Comparison of ENCODE assay signal across 17 cellular contexts in the genomic region with DNA sequence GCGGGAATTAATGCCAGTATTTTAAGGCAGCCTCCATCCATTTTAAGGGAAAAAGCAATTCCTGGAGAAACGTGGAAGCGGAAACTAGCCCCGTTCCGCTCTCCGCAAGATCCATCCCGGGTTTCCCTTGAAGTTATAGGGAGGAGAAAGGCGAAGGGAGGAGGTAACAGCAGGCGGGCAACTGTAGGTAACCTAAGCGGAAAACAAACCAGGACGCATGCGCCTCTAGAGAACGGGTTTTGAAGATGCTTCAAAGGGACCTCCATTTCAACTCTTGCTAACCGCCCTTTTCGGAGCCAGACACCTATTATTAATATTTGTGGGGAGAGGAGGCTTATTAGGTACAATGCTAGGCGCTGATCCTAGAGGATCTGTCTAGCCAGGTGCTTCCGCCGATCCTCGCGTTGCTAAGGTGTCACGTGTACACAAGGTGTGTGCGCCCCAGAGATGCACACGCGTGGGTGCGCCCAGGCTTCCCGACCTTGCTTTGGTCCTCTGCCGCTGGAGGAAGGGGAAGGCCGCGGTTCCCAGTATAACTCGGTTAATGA. TPM values are rescaled to one million over a fixed set of nuclear protein-coding genes. Genes with fewer than 3 reads are reported as not detected.
DNase-seq lines count a peak whose midpoint lies in the region; ATAC-seq, FAIRE-seq and TF ChIP-seq lines count a peak whose summit lies in the region.
"Had no signal": no experiment of that assay in that cellular context is flagged by ENCODE, and none has a peak within 500 bp of the region (broad histone marks: within the 10 kb centered on the region; RNA-seq: fewer than 3 reads in every experiment).

No MANE protein-coding gene starts in this region.

- no peaks in the 10 kb centered on the region for H3K36me3 ChIP-seq in aorta (ENCODE audit: control insufficient read depth in 1 of 2, insufficient read depth in 2 of 2, low read length in 1 of 2)

- H3K27ac Mint-ChIP-seq in mesothelial cell of epicardium: peak overlapping the region; percentile 82
- H3K27ac Mint-ChIP-seq: immature natural killer cell; naive thymus-derived CD8-positive, alpha-beta T cell had no signal

- H3K4me3 ChIP-seq in LNCaP clone FGC (ENCODE audit: low read depth, low read length) (0 out of 2 replicates have a peak overlapping the region, but pooled peaks have one; percentile 16), fibroblast of mammary gland (ENCODE audit: control insufficient read depth, low read depth, low read length) (no peak overlapping the region), aorta (ENCODE audit: low read length in 2 of 2) (no peak overlapping the region)
- H3K4me3 ChIP-seq: skin epidermis, testis had no signal

- TF ChIP-seq CTCF in LNCaP clone FGC (IDR thresholded peaks at IDR 0.05; ENCODE audit: control insufficient read depth, extremely low read depth, insufficient read depth) (no peak), fibroblast of mammary gland (conservative IDR thresholded peaks at IDR 0.05; ENCODE audit: control insufficient read depth, insufficient read depth, low read depth, low read length) (no peak), mesothelial cell of epicardium (IDR thresholded peaks at IDR 0.05; ENCODE audit: unreplicated experiment) (no peak)

- DNase-seq in ELR (ENCODE audit: low read depth): peak; percentile 94
- peak; percentile 50 for DNase-seq in LNCaP clone FGC (ENCODE audit: low read depth)
- DNase-seq in fibroblast of mammary gland (ENCODE audit: low read depth): peak; percentile 66
- DNase-seq in mesothelial cell of epicardium (ENCODE audit: low spot score in 2 of 2, unreplicated experiment in 2 of 2): peak in 1 of 2 experiments; percentile 69
- DNase-seq in frontal cortex (ENCODE audit: low spot score in 2 of 2): no peak
- no peak for DNase-seq in aorta
- DNase-seq: activated CD4-positive, alpha-beta T cell treated with anti-CD3 and anti-CD28 coated beads for 1 hour; activated T-cell treated with anti-CD3 and anti-CD28 coated beads, Interleukin-2, amount 50 U/mL, for 48 hours; effector CD4-positive, alpha-beta T cell; immature natural killer cell; naive thymus-derived CD8-positive, alpha-beta T cell; NCI-H2029 treated with DMSO at 0.1 percent for 48 hours; testis had no signal

- FAIRE-seq in frontal cortex (lab: Jason Lieb, UNC): no peak

- H3K36me3 Mint-ChIP-seq in mesothelial cell of epicardium: no peaks in the 10 kb centered on the region

- H3K27me3 ChIP-seq in aorta (ENCODE audit: control insufficient read depth in 1 of 2, insufficient read depth in 2 of 2, low read length in 1 of 2): peaks cover 0 to 2% of the 10 kb centered on the region in 2 donors
- H3K27me3 ChIP-seq: testis had no signal

- ATAC-seq in aorta (ENCODE audit: low FRiP score): no peak
- no peak for ATAC-seq in GM18517 (IDR thresholded peaks at IDR 0.05; ENCODE audit: unreplicated experiment)
- no peak for ATAC-seq in GM19035 (IDR thresholded peaks at IDR 0.05; ENCODE audit: unreplicated experiment)
- ATAC-seq: naive thymus-derived CD8-positive, alpha-beta T cell had no signal

- no peak overlapping the region for H3K27ac ChIP-seq in aorta (ENCODE audit: low read depth in 1 of 2, low read length in 2 of 2)
- H3K27ac ChIP-seq: testis had no signal

- H3K4me1 Mint-ChIP-seq in mesothelial cell of epicardium: peaks cover 47% of the 10 kb centered on the region
- H3K4me1 Mint-ChIP-seq: immature natural killer cell had no signal

- H3K4me3 Mint-ChIP-seq in mesothelial cell of epicardium: no peak overlapping the region
- H3K4me3 Mint-ChIP-seq: immature natural killer cell; naive thymus-derived CD8-positive, alpha-beta T cell had no signal

- 12 to 24% methylated on average over 30 of the region's 30 CpGs for WGBS in aorta, 2 donors

- no peaks in the 10 kb centered on the region for H3K4me1 ChIP-seq in aorta (ENCODE audit: control insufficient read depth in 1 of 2, insufficient read depth in 2 of 2, low read length in 2 of 2)
- H3K4me1 ChIP-seq: testis had no signal

- no peaks in the 10 kb centered on the region for H3K9me3 Mint-ChIP-seq in mesothelial cell of epicardium

- no peaks in the 10 kb centered on the region for H3K9me3 ChIP-seq in aorta (ENCODE audit: control insufficient read depth, low read length)
- H3K9me3 ChIP-seq: testis had no signal

- peaks cover 98% of the 10 kb centered on the region for H3K27me3 Mint-ChIP-seq in mesothelial cell of epicardium (ENCODE audit: low read depth)

- intact Hi-C loops in aorta (cut with DNase I): loop anchor here in 1 of 2 donors (10.0 kb wide), 1 partner anchor 235 kb away; no protein-coding TSS in a partner anchor

RNA-seq across cellular contexts. Expression of gene TBX5, which starts 6.2 kb away (rescaled TPM):
- total RNA-seq in mesothelial cell of epicardium (8.4 to 9.7 TPM (median 9.3 TPM) in 3 replicates), frontal cortex (not detected), aorta (under 1 TPM in 1 of 2 donors, not detected in 1; 0.42 TPM)
- under 1 TPM in 1 of 2 donors, not detected in 1; 0.33 TPM for polyA plus RNA-seq in aorta
- total RNA-seq: H4; naive thymus-derived CD8-positive, alpha-beta T cell had no signal
- polyA plus RNA-seq: immature natural killer cell; naive thymus-derived CD8-positive, alpha-beta T cell had no signal

Comparison
In these comparisons a context has a peak if more than half of its experiments do, and no peak if none do; other contexts are left out.
1. DNase-seq: peak in ELR (single experiment), LNCaP clone FGC (single experiment) and fibroblast of mammary gland (single experiment); none in frontal cortex (0 of 2) and aorta (0 of 2).